In the genomic region with DNA sequence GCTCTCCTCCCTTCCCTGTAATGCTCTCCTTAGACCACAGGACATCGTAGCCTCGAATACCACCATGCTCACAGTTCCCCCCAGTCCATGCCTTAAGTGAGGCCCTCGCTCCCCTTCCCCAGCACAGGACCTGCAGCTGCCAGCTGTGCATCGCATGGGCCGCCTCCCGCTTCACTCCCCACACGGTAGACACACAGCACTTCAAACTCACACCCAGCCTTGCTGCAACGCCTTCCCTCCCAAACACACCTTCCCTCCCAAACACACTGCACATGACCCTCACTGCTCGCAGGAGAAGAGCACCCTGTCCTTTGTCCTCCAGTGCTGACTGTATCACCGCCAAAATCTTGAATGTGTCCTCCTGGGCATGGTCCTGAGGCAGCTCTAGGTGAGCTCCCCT, we compare ENCODE assay signal across 20 cellular contexts. TPM values are rescaled to one million over a fixed set of nuclear protein-coding genes. Genes with fewer than 3 reads are reported as not detected.
"Had no signal": no experiment of that assay in that cellular context is flagged by ENCODE, and none has a peak within 500 bp of the region (broad histone marks: within the 10 kb centered on the region; RNA-seq: fewer than 3 reads in every experiment).

No MANE protein-coding gene starts in this region.

- H3K4me3 ChIP-seq: adrenal gland, esophagus squamous epithelium, lung, prostate gland, right atrium auricular region, stomach, thoracic aorta had no signal

- H3K4me1 ChIP-seq: adrenal gland, esophagus squamous epithelium, prostate gland had no signal

- H3K27me3 ChIP-seq: adrenal gland, esophagus squamous epithelium, right atrium auricular region, stomach had no signal

- H3K27ac Mint-ChIP-seq: activated CD4-positive, alpha-beta T cell treated with anti-CD3 and anti-CD28 coated beads for 36 hours; activated naive CD4-positive, alpha-beta T cell treated with anti-CD3 and anti-CD28 coated beads, Interleukin-2, amount 50 U/mL, for 72 hours; effector memory CD8-positive, alpha-beta T cell; immature natural killer cell; mesothelial cell of epicardium; nephron; T-helper 17 cell had no signal

- H3K27me3 Mint-ChIP-seq: activated CD4-positive, alpha-beta T cell treated with anti-CD3 and anti-CD28 coated beads for 36 hours had no signal

- DNase-seq: activated CD4-positive, alpha-beta T cell treated with anti-CD3 and anti-CD28 coated beads for 36 hours; activated CD4-positive, alpha-beta T cell treated with anti-CD3 and anti-CD28 coated beads, Interleukin-2, amount 50 U/mL, for 48 hours; activated gamma-delta T cell; adrenal gland; dermis blood vessel endothelial cell; effector memory CD8-positive, alpha-beta T cell; esophagus squamous epithelium; immature natural killer cell; left colon; stimulated activated CD4-positive, alpha-beta T cell treated with anti-CD3 and anti-CD28 coated beads, Interleukin-2, amount 100 ng/mL, for 24 hours; stomach; T-helper 17 cell; WERI-Rb-1 had no signal

- H3K9me3 ChIP-seq: adrenal gland, esophagus squamous epithelium, prostate gland, right atrium auricular region, stomach, thoracic aorta had no signal

- H3K27ac ChIP-seq: adrenal gland, esophagus squamous epithelium, prostate gland, right atrium auricular region, stomach, thoracic aorta, WERI-Rb-1 had no signal

- H3K36me3 Mint-ChIP-seq: activated naive CD4-positive, alpha-beta T cell treated with anti-CD3 and anti-CD28 coated beads, Interleukin-2, amount 50 U/mL, for 72 hours; immature natural killer cell; mesothelial cell of epicardium had no signal

- ATAC-seq: activated CD4-positive, alpha-beta T cell treated with anti-CD3 and anti-CD28 coated beads for 36 hours; activated naive CD4-positive, alpha-beta T cell treated with anti-CD3 and anti-CD28 coated beads, Interleukin-2, amount 50 U/mL, for 72 hours; effector memory CD8-positive, alpha-beta T cell; left colon; T-helper 17 cell had no signal

- H3K36me3 ChIP-seq: adrenal gland, esophagus squamous epithelium, prostate gland, right atrium auricular region, stomach, thoracic aorta, WERI-Rb-1 had no signal

- H3K4me1 Mint-ChIP-seq: activated CD4-positive, alpha-beta T cell treated with anti-CD3 and anti-CD28 coated beads for 36 hours; immature natural killer cell; T-helper 17 cell had no signal

- H3K9me3 Mint-ChIP-seq: activated naive CD4-positive, alpha-beta T cell treated with anti-CD3 and anti-CD28 coated beads, Interleukin-2, amount 50 U/mL, for 72 hours; effector memory CD8-positive, alpha-beta T cell; immature natural killer cell; mesothelial cell of epicardium; nephron had no signal

- H3K4me3 Mint-ChIP-seq: activated CD4-positive, alpha-beta T cell treated with anti-CD3 and anti-CD28 coated beads for 36 hours; effector memory CD8-positive, alpha-beta T cell; immature natural killer cell; mesothelial cell of epicardium; nephron; T-helper 17 cell had no signal

RNA-seq across cellular contexts. Expression of a gene that starts 42.6 kb away (rescaled TPM):
- total RNA-seq: activated CD4-positive, alpha-beta T cell treated with anti-CD3 and anti-CD28 coated beads for 36 hours; activated naive CD4-positive, alpha-beta T cell treated with anti-CD3 and anti-CD28 coated beads, Interleukin-2, amount 50 U/mL, for 72 hours; T-helper 17 cell had no signal
